ENCODE assay signal across 21 cellular contexts in the genomic region with DNA sequence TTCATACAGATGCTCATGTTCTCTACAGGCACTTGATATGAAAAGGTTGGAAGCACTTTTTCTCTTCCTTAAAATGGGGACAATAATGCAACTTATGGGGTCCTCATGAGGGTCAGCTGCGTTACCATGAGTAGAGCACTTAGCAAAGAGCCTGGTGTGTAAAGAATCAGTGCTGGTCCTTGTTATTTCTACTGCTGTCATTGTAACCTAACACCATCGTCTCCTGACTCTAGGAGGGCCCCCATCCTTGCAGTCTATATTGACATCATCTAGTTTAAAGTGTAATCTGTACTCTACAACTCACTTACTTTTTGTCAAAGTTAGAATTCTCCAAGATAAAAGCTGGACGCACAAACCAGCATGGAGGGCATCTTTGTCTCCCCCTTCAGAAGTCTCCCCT. TPM values are rescaled to one million over a fixed set of nuclear protein-coding genes. Genes with fewer than 3 reads are reported as not detected.
DNase-seq lines count a peak whose midpoint lies in the region; ATAC-seq and TF ChIP-seq lines count a peak whose summit lies in the region.
"Had no signal": no experiment of that assay in that cellular context is flagged by ENCODE, and none has a peak within 500 bp of the region (broad histone marks: within the 10 kb centered on the region; RNA-seq: fewer than 3 reads in every experiment).

No MANE protein-coding gene starts in this region.

- H3K4me1 ChIP-seq in HEK293 (ENCODE audit: control insufficient read depth, insufficient read depth, low read length): no peaks in the 10 kb centered on the region; the same call in 1 of the 2 replicates

- no peaks in the 10 kb centered on the region for H3K36me3 ChIP-seq in HEK293 (ENCODE audit: control insufficient read depth in 2 of 2, insufficient read depth in 1 of 2, low read length in 2 of 2)
- no peaks in the 10 kb centered on the region for H3K36me3 ChIP-seq in MG63

- H3K4me3 ChIP-seq in HEK293 (ENCODE audit: low read depth, low read length) (no peak overlapping the region), MG63 (no peak overlapping the region)

- peak overlapping the region; percentile 73 for H3K27ac Mint-ChIP-seq in memory B cell
- H3K27ac Mint-ChIP-seq: CD14-positive monocyte had no signal

- no peak for ATAC-seq in memory B cell (ENCODE audit: low read depth)
- ATAC-seq: Panc1 had no signal

- no peaks in the 10 kb centered on the region for H3K36me3 Mint-ChIP-seq in memory B cell
- H3K36me3 Mint-ChIP-seq: CD14-positive monocyte had no signal

- no peaks in the 10 kb centered on the region for H3K27me3 ChIP-seq in MG63

- DNase-seq in NCI-H1092 treated with DMSO at 0.1 percent for 48 hours (lab: John Stamatoyannopoulos, UW): peak; percentile 28
- no peak for DNase-seq in NCI-H1092 (lab: John Stamatoyannopoulos, UW)
- DNase-seq in memory B cell (ENCODE audit: low spot score in 2 of 2): no peak
- no peak for DNase-seq in substantia nigra (lab: John Stamatoyannopoulos, UW)
- DNase-seq in NCI-H82 (lab: John Stamatoyannopoulos, UW): no peak
- DNase-seq in GM13977 (ENCODE audit: low spot score): no peak
- no peak for DNase-seq in MG63
- DNase-seq: 8988T, GOT3, NCI-H1105 treated with DMSO at 0.1 percent for 48 hours, NCI-H187 treated with DMSO at 0.1 percent for 48 hours, NCI-H345, NCI-H774, Right ventricle myocardium superior, SK-N-SH, T-helper 1 cell had no signal

- H3K4me3 Mint-ChIP-seq in memory B cell: no peak overlapping the region
- H3K4me3 Mint-ChIP-seq: CD14-positive monocyte had no signal

- H3K9me3 ChIP-seq in HEK293 (ENCODE audit: control insufficient read depth, insufficient read depth, low read depth, low read length) (no peaks in the 10 kb centered on the region), MG63 (no peaks in the 10 kb centered on the region)
- H3K9me3 ChIP-seq: SK-N-SH had no signal

- in situ Hi-C loops in GM13977 (cut with MboI; ENCODE audit: low pct_unique_long_range_greater_than_20kb, low sequenced_read_pairs, unreplicated experiment): no loop called here

- H3K27ac ChIP-seq in HEK293 (ENCODE audit: extremely low read depth, low read depth, low read length) (no peak overlapping the region), substantia nigra (ENCODE audit: low read depth, low read length, poor library complexity, severe bottlenecking) (peak overlapping the region; percentile 96)

- no peak for TF ChIP-seq CTCF in HEK293 (tag by site-specific recombination; IDR thresholded peaks at IDR 0.05)
- no peak for TF ChIP-seq CTCF in GM13977 (IDR thresholded peaks at IDR 0.05; ENCODE audit: extremely low read depth, insufficient read depth, missing control alignments)

- H3K4me1 Mint-ChIP-seq in memory B cell: peaks cover 19% of the 10 kb centered on the region

- CTCF ChIA-PET in HEK293 (lab: Yijun Ruan, JAX): interaction anchor here (1.1 kb wide), 1 partner anchor 108 kb away, joined by 3 read pairs; the partner anchor contains the start of gene COG2

- POLR2A ChIA-PET in HEK293 (lab: Yijun Ruan, JAX): no interaction called here

- H3K9me3 Mint-ChIP-seq in memory B cell: no peaks in the 10 kb centered on the region
- H3K9me3 Mint-ChIP-seq: CD14-positive monocyte had no signal

- H3K27me3 Mint-ChIP-seq in memory B cell: peaks cover 8% of the 10 kb centered on the region

TF ChIP-seq in HEK293, 187 proteins besides CTCF, POLR2A, EP300 and RAD21 (continues in another document):
- TF ChIP-seq WT1 (tag by site-specific recombination; IDR thresholded peaks at IDR 0.05) (0 out of 2 replicates have a peak, but pooled peaks have one; percentile 28), ZNF404 (tag by site-specific recombination; IDR thresholded peaks at IDR 0.05) (no peak), ZNF174 (tag by site-specific recombination; IDR thresholded peaks at IDR 0.05) (no peak), ZNF19 (tag by site-specific recombination; IDR thresholded peaks at IDR 0.05; ENCODE audit: low read depth) (no peak), ZNF629 (tag by site-specific recombination; IDR thresholded peaks at IDR 0.05) (peak; percentile 54), ZNF416 (tag by site-specific recombination; IDR thresholded peaks at IDR 0.05) (no peak), ZNF514 (tag by site-specific recombination; IDR thresholded peaks at IDR 0.05) (no peak), GLIS1 (tag by site-specific recombination; IDR thresholded peaks at IDR 0.05) (peak; percentile 56; the same call in 1 of the 2 replicates), SALL2 (tag by site-specific recombination; IDR thresholded peaks at IDR 0.05; ENCODE audit: borderline replicate concordance) (no peak), ZNF146 (tag by site-specific recombination; IDR thresholded peaks at IDR 0.05) (no peak), ZNF114 (tag by site-specific recombination; IDR thresholded peaks at IDR 0.05) (no peak), ZNF335 (tag by site-specific recombination; conservative IDR thresholded peaks at IDR 0.05) (0 out of 2 replicates have a peak, but pooled peaks have one; percentile 34), ZNF600 (tag by site-specific recombination; IDR thresholded peaks at IDR 0.05) (peak; percentile 43), ZNF350 (tag by site-specific recombination; IDR thresholded peaks at IDR 0.05) (no peak), MZF1 (tag by site-specific recombination; IDR thresholded peaks at IDR 0.05; ENCODE audit: borderline replicate concordance) (no peak), YY2 (tag by site-specific recombination; IDR thresholded peaks at IDR 0.05) (no peak), ZNF169 (tag by site-specific recombination; IDR thresholded peaks at IDR 0.05) (no peak)
- TF ChIP-seq, protein P1, sequence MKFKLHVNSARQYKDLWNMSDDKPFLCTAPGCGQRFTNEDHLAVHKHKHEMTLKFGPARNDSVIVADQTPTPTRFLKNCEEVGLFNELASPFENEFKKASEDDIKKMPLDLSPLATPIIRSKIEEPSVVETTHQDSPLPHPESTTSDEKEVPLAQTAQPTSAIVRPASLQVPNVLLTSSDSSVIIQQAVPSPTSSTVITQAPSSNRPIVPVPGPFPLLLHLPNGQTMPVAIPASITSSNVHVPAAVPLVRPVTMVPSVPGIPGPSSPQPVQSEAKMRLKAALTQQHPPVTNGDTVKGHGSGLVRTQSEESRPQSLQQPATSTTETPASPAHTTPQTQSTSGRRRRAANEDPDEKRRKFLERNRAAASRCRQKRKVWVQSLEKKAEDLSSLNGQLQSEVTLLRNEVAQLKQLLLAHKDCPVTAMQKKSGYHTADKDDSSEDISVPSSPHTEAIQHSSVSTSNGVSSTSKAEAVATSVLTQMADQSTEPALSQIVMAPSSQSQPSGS (tag by site-specific recombination; IDR thresholded peaks at IDR 0.05; ENCODE audit: low read depth): peak; percentile 60
- TF ChIP-seq, protein P2, sequence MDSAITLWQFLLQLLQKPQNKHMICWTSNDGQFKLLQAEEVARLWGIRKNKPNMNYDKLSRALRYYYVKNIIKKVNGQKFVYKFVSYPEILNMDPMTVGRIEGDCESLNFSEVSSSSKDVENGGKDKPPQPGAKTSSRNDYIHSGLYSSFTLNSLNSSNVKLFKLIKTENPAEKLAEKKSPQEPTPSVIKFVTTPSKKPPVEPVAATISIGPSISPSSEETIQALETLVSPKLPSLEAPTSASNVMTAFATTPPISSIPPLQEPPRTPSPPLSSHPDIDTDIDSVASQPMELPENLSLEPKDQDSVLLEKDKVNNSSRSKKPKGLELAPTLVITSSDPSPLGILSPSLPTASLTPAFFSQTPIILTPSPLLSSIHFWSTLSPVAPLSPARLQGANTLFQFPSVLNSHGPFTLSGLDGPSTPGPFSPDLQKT (IDR thresholded peaks at IDR 0.05; ENCODE audit: borderline replicate concordance, low read depth, low read length): no peak
- TF ChIP-seq, protein P3, sequence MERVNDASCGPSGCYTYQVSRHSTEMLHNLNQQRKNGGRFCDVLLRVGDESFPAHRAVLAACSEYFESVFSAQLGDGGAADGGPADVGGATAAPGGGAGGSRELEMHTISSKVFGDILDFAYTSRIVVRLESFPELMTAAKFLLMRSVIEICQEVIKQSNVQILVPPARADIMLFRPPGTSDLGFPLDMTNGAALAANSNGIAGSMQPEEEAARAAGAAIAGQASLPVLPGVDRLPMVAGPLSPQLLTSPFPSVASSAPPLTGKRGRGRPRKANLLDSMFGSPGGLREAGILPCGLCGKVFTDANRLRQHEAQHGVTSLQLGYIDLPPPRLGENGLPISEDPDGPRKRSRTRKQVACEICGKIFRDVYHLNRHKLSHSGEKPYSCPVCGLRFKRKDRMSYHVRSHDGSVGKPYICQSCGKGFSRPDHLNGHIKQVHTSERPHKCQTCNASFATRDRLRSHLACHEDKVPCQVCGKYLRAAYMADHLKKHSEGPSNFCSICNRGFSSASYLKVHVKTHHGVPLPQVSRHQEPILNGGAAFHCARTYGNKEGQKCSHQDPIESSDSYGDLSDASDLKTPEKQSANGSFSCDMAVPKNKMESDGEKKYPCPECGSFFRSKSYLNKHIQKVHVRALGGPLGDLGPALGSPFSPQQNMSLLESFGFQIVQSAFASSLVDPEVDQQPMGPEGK (tag by site-specific recombination; IDR thresholded peaks at IDR 0.05): peak; percentile 68
- TF ChIP-seq, protein P4, sequence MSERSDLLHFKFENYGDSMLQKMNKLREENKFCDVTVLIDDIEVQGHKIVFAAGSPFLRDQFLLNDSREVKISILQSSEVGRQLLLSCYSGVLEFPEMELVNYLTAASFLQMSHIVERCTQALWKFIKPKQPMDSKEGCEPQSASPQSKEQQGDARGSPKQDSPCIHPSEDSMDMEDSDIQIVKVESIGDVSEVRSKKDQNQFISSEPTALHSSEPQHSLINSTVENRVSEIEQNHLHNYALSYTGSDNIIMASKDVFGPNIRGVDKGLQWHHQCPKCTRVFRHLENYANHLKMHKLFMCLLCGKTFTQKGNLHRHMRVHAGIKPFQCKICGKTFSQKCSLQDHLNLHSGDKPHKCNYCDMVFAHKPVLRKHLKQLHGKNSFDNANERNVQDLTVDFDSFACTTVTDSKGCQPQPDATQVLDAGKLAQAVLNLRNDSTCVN (tag by site-specific recombination; optimal IDR thresholded peaks at IDR 0.05): no peak
- TF ChIP-seq, protein P5, sequence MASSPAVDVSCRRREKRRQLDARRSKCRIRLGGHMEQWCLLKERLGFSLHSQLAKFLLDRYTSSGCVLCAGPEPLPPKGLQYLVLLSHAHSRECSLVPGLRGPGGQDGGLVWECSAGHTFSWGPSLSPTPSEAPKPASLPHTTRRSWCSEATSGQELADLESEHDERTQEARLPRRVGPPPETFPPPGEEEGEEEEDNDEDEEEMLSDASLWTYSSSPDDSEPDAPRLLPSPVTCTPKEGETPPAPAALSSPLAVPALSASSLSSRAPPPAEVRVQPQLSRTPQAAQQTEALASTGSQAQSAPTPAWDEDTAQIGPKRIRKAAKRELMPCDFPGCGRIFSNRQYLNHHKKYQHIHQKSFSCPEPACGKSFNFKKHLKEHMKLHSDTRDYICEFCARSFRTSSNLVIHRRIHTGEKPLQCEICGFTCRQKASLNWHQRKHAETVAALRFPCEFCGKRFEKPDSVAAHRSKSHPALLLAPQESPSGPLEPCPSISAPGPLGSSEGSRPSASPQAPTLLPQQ (tag by site-specific recombination; IDR thresholded peaks at IDR 0.05): peak; percentile 61

RNA-seq across cellular contexts. Expression of gene CAPN9, which starts 2.4 kb away (rescaled TPM):
- total RNA-seq in MG63 (2014; rRNA removed; shearing (Covaris generic); ENCODE audit: low replicate concordance): not detected in 2 replicates
- total RNA-seq: Daoy, M059J had no signal

RNA-seq across cellular contexts. Expression of gene AGT, which starts 35.7 kb away (rescaled TPM):
- total RNA-seq in MG63 (2014; rRNA removed; shearing (Covaris generic); ENCODE audit: low replicate concordance): not detected in 2 replicates
- total RNA-seq: Daoy, M059J had no signal
